1 cellular context compared by ENCODE assay signal in the genomic region with DNA sequence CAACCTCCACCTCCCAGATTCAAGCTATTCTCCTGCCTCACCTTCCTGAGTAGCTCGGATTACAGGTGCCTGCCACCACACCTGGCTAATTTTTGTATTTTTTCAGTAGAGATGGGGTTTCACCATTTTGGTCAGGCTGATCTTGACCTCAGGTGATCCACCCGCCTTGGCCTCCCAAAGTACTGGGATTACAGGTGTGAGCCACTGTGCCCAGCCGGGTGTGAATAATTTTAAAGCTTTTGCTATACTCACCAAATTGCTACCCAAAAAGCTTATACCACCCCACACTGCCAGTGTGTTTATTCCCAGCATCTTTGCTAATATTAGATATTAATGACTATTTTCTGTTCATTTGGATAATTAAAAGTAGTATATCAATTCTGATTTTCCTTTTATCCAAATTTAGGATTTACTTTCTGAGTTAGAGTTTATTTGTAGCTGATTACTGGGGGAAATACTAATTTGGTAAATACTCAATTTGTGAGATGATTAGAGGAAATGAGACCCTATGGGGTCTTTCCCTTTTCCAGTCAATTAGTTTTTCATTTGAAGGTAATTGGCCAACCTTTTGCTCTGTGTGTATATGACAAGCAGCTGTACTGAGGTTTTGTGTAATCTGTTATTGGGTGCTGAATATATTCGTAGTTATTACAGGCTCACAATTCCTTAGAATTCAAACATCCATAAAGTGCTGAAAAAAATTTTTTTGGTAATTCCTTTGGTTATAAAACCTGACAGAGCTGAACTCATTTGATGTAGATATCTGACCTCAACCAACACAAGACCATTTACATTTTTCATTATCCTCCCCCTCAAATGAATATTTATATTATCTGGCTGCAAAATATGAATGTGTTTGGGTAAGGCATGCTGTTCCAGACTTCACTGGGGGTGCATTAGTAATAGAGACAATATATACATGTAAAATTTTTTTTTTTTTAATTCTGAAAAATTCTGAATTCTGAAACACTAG.
TF ChIP-seq lines count a peak whose summit lies in the region.

No MANE protein-coding gene starts in this region.

TF ChIP-seq in HepG2, 621 proteins besides CTCF, POLR2A, EP300 and RAD21:
- no peak for TF ChIP-seq TBX2 (CRISPR knock-in tag; IDR thresholded peaks at IDR 0.05; ENCODE audit: borderline replicate concordance)
- TF ChIP-seq ZFYVE20 (CRISPR knock-in tag; IDR thresholded peaks at IDR 0.05; ENCODE audit: borderline replicate concordance, low read depth): no peak
- TF ChIP-seq, protein P1, sequence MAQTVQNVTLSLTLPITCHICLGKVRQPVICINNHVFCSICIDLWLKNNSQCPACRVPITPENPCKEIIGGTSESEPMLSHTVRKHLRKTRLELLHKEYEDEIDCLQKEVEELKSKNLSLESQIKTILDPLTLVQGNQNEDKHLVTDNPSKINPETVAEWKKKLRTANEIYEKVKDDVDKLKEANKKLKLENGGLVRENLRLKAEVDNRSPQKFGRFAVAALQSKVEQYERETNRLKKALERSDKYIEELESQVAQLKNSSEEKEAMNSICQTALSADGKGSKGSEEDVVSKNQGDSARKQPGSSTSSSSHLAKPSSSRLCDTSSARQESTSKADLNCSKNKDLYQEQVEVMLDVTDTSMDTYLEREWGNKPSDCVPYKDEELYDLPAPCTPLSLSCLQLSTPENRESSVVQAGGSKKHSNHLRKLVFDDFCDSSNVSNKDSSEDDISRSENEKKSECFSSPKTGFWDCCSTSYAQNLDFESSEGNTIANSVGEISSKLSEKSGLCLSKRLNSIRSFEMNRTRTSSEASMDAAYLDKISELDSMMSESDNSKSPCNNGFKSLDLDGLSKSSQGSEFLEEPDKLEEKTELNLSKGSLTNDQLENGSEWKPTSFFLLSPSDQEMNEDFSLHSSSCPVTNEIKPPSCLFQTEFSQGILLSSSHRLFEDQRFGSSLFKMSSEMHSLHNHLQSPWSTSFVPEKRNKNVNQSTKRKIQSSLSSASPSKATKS (CRISPR knock-in tag; IDR thresholded peaks at IDR 0.05): no peak
- TF ChIP-seq GABPA (IDR thresholded peaks at IDR 0.05; ENCODE audit: low read depth, low read length): no peak
- no peak for TF ChIP-seq GABPA (CRISPR knock-in tag; IDR thresholded peaks at IDR 0.05; ENCODE audit: low read depth)
- no peak for TF ChIP-seq ZNF850 (CRISPR knock-in tag; conservative IDR thresholded peaks at IDR 0.05)
- TF ChIP-seq SP140L (CRISPR knock-in tag; IDR thresholded peaks at IDR 0.05; ENCODE audit: borderline replicate concordance): no peak
- no peak for TF ChIP-seq ZNF501 (CRISPR knock-in tag; IDR thresholded peaks at IDR 0.05)
- no peak for TF ChIP-seq ZSCAN21 (CRISPR knock-in tag; IDR thresholded peaks at IDR 0.05; ENCODE audit: borderline replicate concordance)
- TF ChIP-seq, protein P2, sequence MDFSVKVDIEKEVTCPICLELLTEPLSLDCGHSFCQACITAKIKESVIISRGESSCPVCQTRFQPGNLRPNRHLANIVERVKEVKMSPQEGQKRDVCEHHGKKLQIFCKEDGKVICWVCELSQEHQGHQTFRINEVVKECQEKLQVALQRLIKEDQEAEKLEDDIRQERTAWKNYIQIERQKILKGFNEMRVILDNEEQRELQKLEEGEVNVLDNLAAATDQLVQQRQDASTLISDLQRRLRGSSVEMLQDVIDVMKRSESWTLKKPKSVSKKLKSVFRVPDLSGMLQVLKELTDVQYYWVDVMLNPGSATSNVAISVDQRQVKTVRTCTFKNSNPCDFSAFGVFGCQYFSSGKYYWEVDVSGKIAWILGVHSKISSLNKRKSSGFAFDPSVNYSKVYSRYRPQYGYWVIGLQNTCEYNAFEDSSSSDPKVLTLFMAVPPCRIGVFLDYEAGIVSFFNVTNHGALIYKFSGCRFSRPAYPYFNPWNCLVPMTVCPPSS (IDR thresholded peaks at IDR 0.05): no peak
- no peak for TF ChIP-seq POLR2AphosphoS5 (IDR thresholded peaks at IDR 0.05; ENCODE audit: low read depth, low read length)
